14 cellular contexts compared by ENCODE assay signal in genomic region chr2:140873915-140874531, GRCh38.
"Had no signal": no experiment of that assay in that cellular context is flagged by ENCODE, and none has a peak within 500 bp of the region (broad histone marks: within the 10 kb centered on the region; RNA-seq: fewer than 3 reads in every experiment).

No MANE protein-coding gene starts in this region.

- H3K27me3 ChIP-seq: esophagus squamous epithelium, foreskin keratinocyte, neutrophil, thyroid gland had no signal

- H3K27ac ChIP-seq: esophagus squamous epithelium, foreskin keratinocyte, neutrophil, psoas muscle, skin epidermis, thyroid gland had no signal

- DNase-seq: effector memory CD8-positive, alpha-beta T cell; esophagus squamous epithelium; foreskin keratinocyte; mammary epithelial cell; mucosa of descending colon; naive thymus-derived CD8-positive, alpha-beta T cell; psoas muscle; retina; stimulated activated CD4-positive, alpha-beta T cell treated with anti-CD3 and anti-CD28 coated beads, Interleukin-12 subunit alpha, Interleukin-12 subunit beta, amount 100 ng/mL, for 4 hours; stimulated activated naive CD4-positive, alpha-beta T cell; thyroid gland had no signal

- H3K4me1 ChIP-seq: esophagus squamous epithelium, foreskin keratinocyte, psoas muscle, thyroid gland had no signal

- FAIRE-seq: urothelium cell line had no signal

- H3K4me3 ChIP-seq: esophagus squamous epithelium, mucosa of descending colon, psoas muscle, skin epidermis, thyroid gland had no signal

- H3K9me3 ChIP-seq: neutrophil, psoas muscle, thyroid gland had no signal

- H3K36me3 ChIP-seq: esophagus squamous epithelium, neutrophil, thyroid gland had no signal
